Comparison of ENCODE assay signal across 12 cellular contexts in genomic region chr5:139268364-139269202, GRCh38. TPM values are rescaled to one million over a fixed set of nuclear protein-coding genes. Genes with fewer than 3 reads are reported as not detected.
DNase-seq lines count a peak whose midpoint lies in the region; ATAC-seq and TF ChIP-seq lines count a peak whose summit lies in the region.
"Had no signal": no experiment of that assay in that cellular context is flagged by ENCODE, and none has a peak within 500 bp of the region (broad histone marks: within the 10 kb centered on the region; RNA-seq: fewer than 3 reads in every experiment).

No MANE protein-coding gene starts in this region.

- no peak for TF ChIP-seq RAD21 in neural cell (conservative IDR thresholded peaks at IDR 0.05)

- no peaks in the 10 kb centered on the region for H3K9me2 ChIP-seq in neural cell (ENCODE audit: insufficient read depth, low read length)

- H4K20me1 ChIP-seq in neural cell (ENCODE audit: insufficient read depth): no peaks in the 10 kb centered on the region

- peak overlapping the region in 2 of 4 donors; percentile 2 to 63 for H3K4me3 Mint-ChIP-seq in IgD-negative memory B cell
- H3K4me3 Mint-ChIP-seq in activated naive CD4-positive, alpha-beta T cell treated with anti-CD3 and anti-CD28 coated beads, Interleukin-2, amount 10 ng/mL, durations not matched to agents 7 days and 5 days: no peak overlapping the region
- H3K4me3 Mint-ChIP-seq: activated CD4-positive, alpha-beta T cell treated with anti-CD3 and anti-CD28 coated beads for 36 hours; naive thymus-derived CD4-positive, alpha-beta T cell had no signal

- H3K9me3 Mint-ChIP-seq in IgD-negative memory B cell: no peaks in the 10 kb centered on the region
- H3K9me3 Mint-ChIP-seq in activated naive CD4-positive, alpha-beta T cell treated with anti-CD3 and anti-CD28 coated beads, Interleukin-2, amount 10 ng/mL, durations not matched to agents 7 days and 5 days: no peaks in the 10 kb centered on the region

- H3K79me2 ChIP-seq in neural cell (replicated peaks; ENCODE audit: insufficient read depth, low read length): no peaks in the 10 kb centered on the region

- CTCF ChIA-PET in activated naive CD4-positive, alpha-beta T cell treated with anti-CD3 and anti-CD28 coated beads, Interleukin-2, amount 10 ng/mL, durations not matched to agents 7 days and 5 days (lab: Charles Lee): interaction anchor here (0.6 to 1.4 kb wide), 5 partner anchors 12 to 616 kb away, joined by 3 to 4 read pairs (median 3); no protein-coding TSS in a partner anchor

- no peak overlapping the region for H3K4me3 ChIP-seq in choroid plexus epithelial cell (ENCODE audit: low read depth, low read length)
- H3K4me3 ChIP-seq in neural cell (ENCODE audit: low read length): no peak overlapping the region

- no peaks in the 10 kb centered on the region for H3F3A ChIP-seq in neural cell (ENCODE audit: insufficient read depth, low read length, poor library complexity, severe bottlenecking)

- TF ChIP-seq CTCF in GM10266 (IDR thresholded peaks at IDR 0.05; ENCODE audit: control insufficient read depth, insufficient read depth, low read depth, missing control alignments): no peak
- peak; percentile 31 for TF ChIP-seq CTCF in choroid plexus epithelial cell (conservative IDR thresholded peaks at IDR 0.05; ENCODE audit: low read depth, low read length)
- TF ChIP-seq CTCF in neural cell (IDR thresholded peaks at IDR 0.05; ENCODE audit: poor library complexity, severe bottlenecking): peak; percentile 17

- H3K27me3 ChIP-seq in neural cell (ENCODE audit: insufficient read depth, low read depth, low read length): no peaks in the 10 kb centered on the region

- no peak overlapping the region for H3K27ac ChIP-seq in neural cell (ENCODE audit: low read length)

- ATAC-seq in GM18502 (IDR thresholded peaks at IDR 0.05; ENCODE audit: poor library complexity, unreplicated experiment) (no peak), GM21528 (IDR thresholded peaks at IDR 0.05; ENCODE audit: low FRiP score, unreplicated experiment) (no peak)
- ATAC-seq: activated CD4-positive, alpha-beta T cell treated with anti-CD3 and anti-CD28 coated beads for 36 hours; naive thymus-derived CD4-positive, alpha-beta T cell had no signal

- H3K36me3 ChIP-seq in neural cell (ENCODE audit: insufficient read depth, low read length): no peaks in the 10 kb centered on the region

- no peaks in the 10 kb centered on the region for H3K36me3 Mint-ChIP-seq in IgD-negative memory B cell
- no peaks in the 10 kb centered on the region for H3K36me3 Mint-ChIP-seq in activated naive CD4-positive, alpha-beta T cell treated with anti-CD3 and anti-CD28 coated beads, Interleukin-2, amount 10 ng/mL, durations not matched to agents 7 days and 5 days
- H3K36me3 Mint-ChIP-seq: naive thymus-derived CD4-positive, alpha-beta T cell had no signal

- H3K4me2 ChIP-seq in neural cell (ENCODE audit: low read length): no peak overlapping the region

- H3K27me3 Mint-ChIP-seq in IgD-negative memory B cell: no peaks in the 10 kb centered on the region
- peaks cover 7% of the 10 kb centered on the region for H3K27me3 Mint-ChIP-seq in activated naive CD4-positive, alpha-beta T cell treated with anti-CD3 and anti-CD28 coated beads, Interleukin-2, amount 10 ng/mL, durations not matched to agents 7 days and 5 days
- H3K27me3 Mint-ChIP-seq: activated CD4-positive, alpha-beta T cell treated with anti-CD3 and anti-CD28 coated beads for 36 hours had no signal

- DNase-seq in GM10266 (ENCODE audit: extremely low spot score) (peak; percentile 26), choroid plexus epithelial cell (ENCODE audit: low read depth) (no peak)
- no peak for DNase-seq in activated CD4-positive, CD25-positive, alpha-beta regulatory T cell treated with anti-CD3 and anti-CD28 coated beads, Interleukin-2, amount 50 U/mL, for 72 hours
- DNase-seq in activated naive CD4-positive, alpha-beta T cell treated with anti-CD3 and anti-CD28 coated beads, Interleukin-2, amount 10 ng/mL, durations not matched to agents 7 days and 5 days: no peak
- DNase-seq: activated CD4-positive, alpha-beta T cell treated with anti-CD3 and anti-CD28 coated beads for 36 hours; foreskin melanocyte; naive thymus-derived CD4-positive, alpha-beta T cell; NCI-H2081 treated with DMSO at 0.1 percent for 48 hours had no signal

- peak overlapping the region in 2 of 3 donors; percentile 2 to 37 for H3K27ac Mint-ChIP-seq in IgD-negative memory B cell
- no peak overlapping the region for H3K27ac Mint-ChIP-seq in activated naive CD4-positive, alpha-beta T cell treated with anti-CD3 and anti-CD28 coated beads, Interleukin-2, amount 10 ng/mL, durations not matched to agents 7 days and 5 days
- H3K27ac Mint-ChIP-seq: activated CD4-positive, alpha-beta T cell treated with anti-CD3 and anti-CD28 coated beads for 36 hours had no signal

- peaks cover 14 to 23% (median 17%) of the 10 kb centered on the region in 3 donors for H3K4me1 Mint-ChIP-seq in IgD-negative memory B cell
- peaks cover 16% of the 10 kb centered on the region for H3K4me1 Mint-ChIP-seq in activated naive CD4-positive, alpha-beta T cell treated with anti-CD3 and anti-CD28 coated beads, Interleukin-2, amount 10 ng/mL, durations not matched to agents 7 days and 5 days

- no peaks in the 10 kb centered on the region for H3K9me3 ChIP-seq in neural cell (ENCODE audit: low read length)

- no peak overlapping the region for H3K9ac ChIP-seq in neural cell (ENCODE audit: low read length)

- H2AFZ ChIP-seq in neural cell (ENCODE audit: low read depth, low read length): no peak overlapping the region

- TF ChIP-seq EP300 in neural cell (conservative IDR thresholded peaks at IDR 0.05; ENCODE audit: poor library complexity, severe bottlenecking): no peak

TF ChIP-seq in neural cell, 6 proteins besides CTCF, POLR2A, EP300 and RAD21:
- TF ChIP-seq EZH2 (IDR thresholded peaks at IDR 0.05; ENCODE audit: borderline replicate concordance, insufficient read depth, low read length, poor library complexity, severe bottlenecking): no peak
- TF ChIP-seq POLR2AphosphoS5 (IDR thresholded peaks at IDR 0.05): no peak
- no peak for TF ChIP-seq TAF1 (IDR thresholded peaks at IDR 0.05; ENCODE audit: low read depth)
- no peak for TF ChIP-seq MXI1 (conservative IDR thresholded peaks at IDR 0.05; ENCODE audit: poor library complexity, severe bottlenecking)
- no peak for TF ChIP-seq SMC3 (conservative IDR thresholded peaks at IDR 0.05; ENCODE audit: poor library complexity)
- TF ChIP-seq REST (IDR thresholded peaks at IDR 0.05; ENCODE audit: borderline replicate concordance): no peak
TF ChIP-seq in neural cell: peak in this region for 0.

RNA-seq across cellular contexts. Expression of gene MATR3, which starts 25.0 kb away (rescaled TPM):
- 346 TPM for polyA plus RNA-seq in IgD-negative memory B cell
- 920 and 1,016 TPM in 2 replicates for polyA plus RNA-seq in neural cell
- polyA minus RNA-seq in neural cell: 1,092 and 1,245 TPM in 2 replicates
